ENCODE assay signal across 9 cellular contexts in genomic region chr7:44461387-44461786, GRCh38. TPM values are rescaled to one million over a fixed set of nuclear protein-coding genes. Genes with fewer than 3 reads are reported as not detected.
DNase-seq lines count a peak whose midpoint lies in the region; ATAC-seq lines count a peak whose summit lies in the region.
"Had no signal": no experiment of that assay in that cellular context is flagged by ENCODE, and none has a peak within 500 bp of the region (broad histone marks: within the 10 kb centered on the region; RNA-seq: fewer than 3 reads in every experiment).

No MANE protein-coding gene starts in this region.

- no peak for ATAC-seq in GM18868 (IDR thresholded peaks at IDR 0.05; ENCODE audit: unreplicated experiment)
- no peak for ATAC-seq in GM19467 (IDR thresholded peaks at IDR 0.05; ENCODE audit: unreplicated experiment)
- no peak for ATAC-seq in HG02571 (IDR thresholded peaks at IDR 0.05; ENCODE audit: unreplicated experiment)

- peak in 2 of 3 donors; percentile 17 to 23 for DNase-seq in stimulated activated CD4-positive, alpha-beta T cell treated with anti-CD3 and anti-CD28 coated beads, Interleukin-12 subunit alpha, Interleukin-12 subunit beta, amount 100 ng/mL, for 48 hours (ENCODE audit: low read depth in 2 of 3, low spot score in 1 of 3)
- DNase-seq in stimulated activated CD4-positive, alpha-beta T cell treated with anti-CD3 and anti-CD28 coated beads, Interleukin-2, amount 100 ng/mL, for 48 hours = no peak
- peak; percentile 56 for DNase-seq in RKO (ENCODE audit: low spot score)
- peak; percentile 76 for DNase-seq in dermis blood vessel endothelial cell
- no peak for DNase-seq in putamen (ENCODE audit: low spot score)
- DNase-seq: NCI-H82 had no signal

RNA-seq across cellular contexts. Expression of gene NUDCD3, which starts 29.1 kb away (rescaled TPM):
- total RNA-seq in dermis blood vessel endothelial cell = 71.6 and 143 TPM in 2 replicates

Comparison
In these comparisons a context has a peak if more than half of its experiments do, and no peak if none do; other contexts are left out.
1. DNase-seq: peak in stimulated activated CD4-positive, alpha-beta T cell treated with anti-CD3 and anti-CD28 coated beads, Interleukin-12 subunit alpha, Interleukin-12 subunit beta, amount 100 ng/mL, for 48 hours (2 of 3), RKO (single experiment) and dermis blood vessel endothelial cell (single experiment); none in stimulated activated CD4-positive, alpha-beta T cell treated with anti-CD3 and anti-CD28 coated beads, Interleukin-2, amount 100 ng/mL, for 48 hours (0 of 2) and putamen (single experiment).